Comparison of ENCODE assay signal across 20 cellular contexts in genomic region chr1:23736437-23737134, GRCh38. TPM values are rescaled to one million over a fixed set of nuclear protein-coding genes. Genes with fewer than 3 reads are reported as not detected.
DNase-seq lines count a peak whose midpoint lies in the region; ATAC-seq, FAIRE-seq and TF ChIP-seq lines count a peak whose summit lies in the region.
"Had no signal": no experiment of that assay in that cellular context is flagged by ENCODE, and none has a peak within 500 bp of the region (broad histone marks: within the 10 kb centered on the region; RNA-seq: fewer than 3 reads in every experiment).

No MANE protein-coding gene starts in this region.

- peaks cover 3% of the 10 kb centered on the region for H3K4me1 Mint-ChIP-seq in T-helper 2 cell treated with Interferon-gamma antibody and Interleukin-4, amounts not matched to agents 5 μg/mL and 100 μg/mL, for 36 hours (ENCODE audit: low read depth)
- H3K4me1 Mint-ChIP-seq: nephron progenitor cell had no signal

- no peak overlapping the region for H3K4me3 Mint-ChIP-seq in T-helper 2 cell treated with Interferon-gamma antibody and Interleukin-4, amounts not matched to agents 5 μg/mL and 100 μg/mL, for 36 hours
- H3K4me3 Mint-ChIP-seq: dendritic cell treated with granulocyte-macrophage colony-stimulating factor and Interleukin-4, amounts not matched to agents 40 ng/mL and 50 ng/mL, for 4 days; nephron progenitor cell had no signal

- no peak for TF ChIP-seq POLR2A in GM12891 (IDR thresholded peaks at IDR 0.05; ENCODE audit: low read depth, low read length)

- H3K9me3 Mint-ChIP-seq in T-helper 2 cell treated with Interferon-gamma antibody and Interleukin-4, amounts not matched to agents 5 μg/mL and 100 μg/mL, for 36 hours: no peaks in the 10 kb centered on the region
- H3K9me3 Mint-ChIP-seq: dendritic cell treated with granulocyte-macrophage colony-stimulating factor and Interleukin-4, amounts not matched to agents 40 ng/mL and 50 ng/mL, for 4 days; nephron progenitor cell had no signal

- H3K27me3 Mint-ChIP-seq in T-helper 2 cell treated with Interferon-gamma antibody and Interleukin-4, amounts not matched to agents 5 μg/mL and 100 μg/mL, for 36 hours (ENCODE audit: low read depth): no peaks in the 10 kb centered on the region
- H3K27me3 Mint-ChIP-seq: dendritic cell treated with granulocyte-macrophage colony-stimulating factor and Interleukin-4, amounts not matched to agents 40 ng/mL and 50 ng/mL, for 4 days had no signal

- H3K36me3 Mint-ChIP-seq in T-helper 2 cell treated with Interferon-gamma antibody and Interleukin-4, amounts not matched to agents 5 μg/mL and 100 μg/mL, for 36 hours (ENCODE audit: low read depth): peaks cover 2% of the 10 kb centered on the region

- FAIRE-seq in GM12891 (lab: Jason Lieb, UNC): peak; percentile 87
- FAIRE-seq: H1, urothelium cell line had no signal

- ATAC-seq in GM19395 (IDR thresholded peaks at IDR 0.05; ENCODE audit: unreplicated experiment): no peak

- H3K27ac Mint-ChIP-seq in T-helper 2 cell treated with Interferon-gamma antibody and Interleukin-4, amounts not matched to agents 5 μg/mL and 100 μg/mL, for 36 hours: no peak overlapping the region
- H3K27ac Mint-ChIP-seq: dendritic cell treated with granulocyte-macrophage colony-stimulating factor and Interleukin-4, amounts not matched to agents 40 ng/mL and 50 ng/mL, for 4 days; nephron progenitor cell had no signal

- DNase-seq in activated CD8-positive, alpha-beta memory T cell treated with anti-CD3 and anti-CD28 coated beads, Interleukin-2, amount 50 U/mL, for 48 hours: peak; percentile 57
- no peak for DNase-seq in activated CD8-positive, alpha-beta memory T cell treated with anti-CD3 and anti-CD28 coated beads for 24 hours
- DNase-seq in GM12891 (ENCODE audit: insufficient read length, low spot score) (no peak), mesenteric fat pad (ENCODE audit: low spot score) (peak; percentile 14), kidney tubule cell (ENCODE audit: low spot score) (no peak)
- peak; percentile 42 for DNase-seq in T-helper 2 cell treated with Interferon-gamma antibody and Interleukin-4, amounts not matched to agents 5 μg/mL and 100 μg/mL, for 36 hours (ENCODE audit: low spot score)
- no peak for DNase-seq in effector CD8-positive, alpha-beta T cell (lab: John Stamatoyannopoulos, UW)
- DNase-seq: aorta; BE2C; islet precursor cell; NCI-H1436; NCI-H446 treated with DMSO at 0.1 percent for 48 hours; nephron progenitor cell; OCI-M1; ovary; stimulated activated CD4-positive, alpha-beta T cell treated with anti-CD3 and anti-CD28 coated beads, Interleukin-12 subunit alpha, Interleukin-12 subunit beta, amount 100 ng/mL, for 4 hours had no signal

TF ChIP-seq in GM12891, 5 proteins besides CTCF, POLR2A, EP300 and RAD21:
- TF ChIP-seq POLR2AphosphoS5 (IDR thresholded peaks at IDR 0.05; ENCODE audit: low read depth, low read length): no peak
- TF ChIP-seq SPI1 (IDR thresholded peaks at IDR 0.05; ENCODE audit: low read depth, low read length): no peak
- no peak for TF ChIP-seq POU2F2 (IDR thresholded peaks at IDR 0.05; ENCODE audit: low read depth, low read length)
- no peak for TF ChIP-seq PAX5 (IDR thresholded peaks at IDR 0.05; ENCODE audit: insufficient read depth, low read length, severe bottlenecking)
- no peak for TF ChIP-seq TAF1 (IDR thresholded peaks at IDR 0.05; ENCODE audit: low read depth, low read length)

RNA-seq across cellular contexts. Expression of gene ELOA, which starts 6.7 kb away (rescaled TPM):
- 25.3 TPM for polyA plus RNA-seq in GM12891 (2012; ENCODE audit: low read depth, missing spikeins)
- total RNA-seq in mesenteric fat pad: 51.1 TPM

RNA-seq across cellular contexts. Expression of gene PITHD1, which starts 41.6 kb away (rescaled TPM):
- polyA plus RNA-seq in GM12891 (2012; ENCODE audit: low read depth, missing spikeins): 53.5 TPM
- total RNA-seq in mesenteric fat pad: 57.2 TPM

RNA-seq across cellular contexts. Expression of gene RPL11, which starts 45.0 kb away (rescaled TPM):
- 6,058 TPM for polyA plus RNA-seq in GM12891 (2012; ENCODE audit: low read depth, missing spikeins)
- total RNA-seq in mesenteric fat pad: 871 TPM

RNA-seq across cellular contexts. Expression of gene LYPLA2, which starts 54.4 kb away (rescaled TPM):
- polyA plus RNA-seq in GM12891 (2012; ENCODE audit: low read depth, missing spikeins): 55.5 TPM
- 37.2 TPM for total RNA-seq in mesenteric fat pad

Comparison
In these comparisons a context has a peak if more than half of its experiments do, and no peak if none do; other contexts are left out.
1. DNase-seq: peak in activated CD8-positive, alpha-beta memory T cell treated with anti-CD3 and anti-CD28 coated beads, Interleukin-2, amount 50 U/mL, for 48 hours (single experiment), T-helper 2 cell treated with Interferon-gamma antibody and Interleukin-4, amounts not matched to agents 5 μg/mL and 100 μg/mL, for 36 hours (single experiment) and mesenteric fat pad (single experiment); none in activated CD8-positive, alpha-beta memory T cell treated with anti-CD3 and anti-CD28 coated beads for 24 hours (single experiment), GM12891 (single experiment), kidney tubule cell (single experiment) and effector CD8-positive, alpha-beta T cell (single experiment).